1 cellular context compared by ENCODE assay signal in genomic region chr15:51907136-51907862, GRCh38.
TF ChIP-seq lines count a peak whose summit lies in the region.

No MANE protein-coding gene starts in this region.

TF ChIP-seq in HepG2, 621 proteins besides CTCF, POLR2A, EP300 and RAD21 (continued from another document and continues in another):
- TF ChIP-seq ETV5 (CRISPR knock-in tag; IDR thresholded peaks at IDR 0.05; ENCODE audit: borderline replicate concordance) = peak; percentile 70; the same call in 1 of the 2 replicates
- no peak for TF ChIP-seq CCAR2 (optimal IDR thresholded peaks at IDR 0.05; ENCODE audit: low read depth, low read length)
- TF ChIP-seq SKI (IDR thresholded peaks at IDR 0.05; ENCODE audit: partially characterized antibody) = no peak
- TF ChIP-seq SRF (IDR thresholded peaks at IDR 0.05; ENCODE audit: low read depth, low read length) = peak; percentile 84
- TF ChIP-seq ZNF784 (CRISPR knock-in tag; IDR thresholded peaks at IDR 0.05; ENCODE audit: borderline replicate concordance) = no peak
- no peak for TF ChIP-seq ZBTB49 (CRISPR knock-in tag; IDR thresholded peaks at IDR 0.05; ENCODE audit: borderline replicate concordance)
- 0 out of 2 replicates have a peak, but pooled peaks have one; percentile 22 for TF ChIP-seq ZBTB37 (CRISPR knock-in tag; IDR thresholded peaks at IDR 0.05)
- TF ChIP-seq ZNF670 (CRISPR knock-in tag; IDR thresholded peaks at IDR 0.05; ENCODE audit: borderline replicate concordance) = 0 out of 2 replicates have a peak, but pooled peaks have one; percentile 38
- peak; percentile 78 for TF ChIP-seq FOXP4 (CRISPR knock-in tag; IDR thresholded peaks at IDR 0.05)
- 0 out of 2 replicates have a peak, but pooled peaks have one; percentile 10 for TF ChIP-seq TFE3 (CRISPR knock-in tag; IDR thresholded peaks at IDR 0.05)
- TF ChIP-seq ERF (CRISPR knock-in tag; IDR thresholded peaks at IDR 0.05) = peak; percentile 49; the same call in 1 of the 2 replicates
- TF ChIP-seq HNF1B (CRISPR knock-in tag; IDR thresholded peaks at IDR 0.05) = peak; percentile 39; the same call in 1 of the 2 replicates
- 0 out of 2 replicates have a peak, but pooled peaks have one; percentile 33 for TF ChIP-seq ZSCAN5A (CRISPR knock-in tag; IDR thresholded peaks at IDR 0.05; ENCODE audit: borderline replicate concordance)
- TF ChIP-seq GFI1 (CRISPR knock-in tag; IDR thresholded peaks at IDR 0.05; ENCODE audit: borderline replicate concordance) = peak; percentile 91
- TF ChIP-seq GABPA (IDR thresholded peaks at IDR 0.05; ENCODE audit: low read depth, low read length) = no peak
- TF ChIP-seq GABPA (CRISPR knock-in tag; IDR thresholded peaks at IDR 0.05; ENCODE audit: low read depth) = peak; percentile 25; the same call in 1 of the 2 replicates
- peak; percentile 90 for TF ChIP-seq ZBTB34 (CRISPR knock-in tag; IDR thresholded peaks at IDR 0.05)
- TF ChIP-seq DMAP1 (CRISPR knock-in tag; IDR thresholded peaks at IDR 0.05) = peak; percentile 26; the same call in 1 of the 2 replicates
- no peak for TF ChIP-seq GLMP (CRISPR knock-in tag; IDR thresholded peaks at IDR 0.05; ENCODE audit: borderline replicate concordance)
- TF ChIP-seq CC2D1A (CRISPR knock-in tag; IDR thresholded peaks at IDR 0.05) = no peak
- peak; percentile 77; the same call in 1 of the 2 replicates for TF ChIP-seq TBX2 (CRISPR knock-in tag; IDR thresholded peaks at IDR 0.05; ENCODE audit: borderline replicate concordance)
- peak; percentile 27; the same call in 1 of the 2 replicates for TF ChIP-seq YEATS2 (CRISPR knock-in tag; IDR thresholded peaks at IDR 0.05; ENCODE audit: borderline replicate concordance)
- no peak for TF ChIP-seq ZNF451 (CRISPR knock-in tag; IDR thresholded peaks at IDR 0.05)
- TF ChIP-seq FOSL1 (CRISPR knock-in tag; IDR thresholded peaks at IDR 0.05; ENCODE audit: borderline replicate concordance) = peak; percentile 78; the same call in 1 of the 2 replicates
- TF ChIP-seq ZNF232 (CRISPR knock-in tag; IDR thresholded peaks at IDR 0.05; ENCODE audit: borderline replicate concordance) = peak; percentile 86; the same call in 1 of the 2 replicates
- 0 out of 2 replicates have a peak, but pooled peaks have one; percentile 47 for TF ChIP-seq KLF6 (CRISPR knock-in tag; IDR thresholded peaks at IDR 0.05)
- TF ChIP-seq HOXD1 (CRISPR knock-in tag; IDR thresholded peaks at IDR 0.05) = no peak
- no peak for TF ChIP-seq FLYWCH1 (CRISPR knock-in tag; IDR thresholded peaks at IDR 0.05)
- TF ChIP-seq PHF5A (CRISPR knock-in tag; IDR thresholded peaks at IDR 0.05; ENCODE audit: low read depth, unreplicated experiment) = peak; percentile 53
- peak; percentile 59 for TF ChIP-seq ZGPAT (CRISPR knock-in tag; IDR thresholded peaks at IDR 0.05)
- peak; percentile 57; the same call in 1 of the 2 replicates for TF ChIP-seq RCOR2 (CRISPR knock-in tag; IDR thresholded peaks at IDR 0.05)
- peak; percentile 80 for TF ChIP-seq ZNF3 (CRISPR knock-in tag; IDR thresholded peaks at IDR 0.05)
- TF ChIP-seq HOMEZ (CRISPR knock-in tag; IDR thresholded peaks at IDR 0.05; ENCODE audit: low read depth) = peak; percentile 70
- TF ChIP-seq RNF2 (conservative IDR thresholded peaks at IDR 0.05; ENCODE audit: low read depth) = no peak
- TF ChIP-seq SALL1 (CRISPR knock-in tag; IDR thresholded peaks at IDR 0.05) = peak; percentile 78
- peak; percentile 90 for TF ChIP-seq FOXA3 (CRISPR knock-in tag; IDR thresholded peaks at IDR 0.05)
- TF ChIP-seq FOXO1 (CRISPR knock-in tag; IDR thresholded peaks at IDR 0.05) = peak; percentile 35; the same call in 1 of the 2 replicates
